Comparison of ENCODE assay signal across 8 cellular contexts in genomic region chr1:37486680-37487618, GRCh38. TPM values are rescaled to one million over a fixed set of nuclear protein-coding genes. Genes with fewer than 3 reads are reported as not detected.
DNase-seq lines count a peak whose midpoint lies in the region; ATAC-seq and TF ChIP-seq lines count a peak whose summit lies in the region.

No MANE protein-coding gene starts in this region.

- no peaks in the 10 kb centered on the region for H3K9me3 ChIP-seq in lower lobe of right lung

- peaks cover 44% of the 10 kb centered on the region for H3K4me1 ChIP-seq in lower lobe of right lung

- TF ChIP-seq CTCF in lower lobe of right lung (IDR thresholded peaks at IDR 0.05), result peak; percentile 99

- H3K36me3 ChIP-seq in lower lobe of right lung, result peaks cover 56% of the 10 kb centered on the region

- no peak overlapping the region for H3K4me3 ChIP-seq in lower lobe of right lung

- intact Hi-C loops in lower lobe of right lung (cut with DNase I), result no loop called here

- no peaks in the 10 kb centered on the region for H3K27me3 ChIP-seq in lower lobe of right lung (ENCODE audit: low read depth)

- peak overlapping the region; percentile 77 for H3K27ac ChIP-seq in lower lobe of right lung

- ATAC-seq in GM18498 (IDR thresholded peaks at IDR 0.05; ENCODE audit: unreplicated experiment) (peak; percentile 48), lower lobe of right lung (peak; percentile 82 to 88), HG03442 (IDR thresholded peaks at IDR 0.05; ENCODE audit: unreplicated experiment) (no peak)

- DNase-seq in AG08395 (ENCODE audit: low spot score) (peak; percentile 87), NCI-H460 (ENCODE audit: extremely low read depth, low read depth) (peak; percentile 76), dermis microvascular lymphatic vessel endothelial cell (ENCODE audit: low read depth in 2 of 2) (peak; percentile 34 to 68), lower lobe of right lung (peak; percentile 84)
- DNase-seq in activated CD4-positive, alpha-beta T cell treated with anti-CD3 and anti-CD28 coated beads, Interleukin-2, amount 50 U/mL, for 24 hours (ENCODE audit: low read depth in 1 of 2, low spot score in 1 of 2), result peak; percentile 69
- DNase-seq in stimulated activated CD8-positive, alpha-beta memory T cell treated with anti-CD3 and anti-CD28 coated beads, Interleukin-12 subunit alpha, Interleukin-12 subunit beta, amount 100 ng/mL, for 1 hour (ENCODE audit: low read depth), result peak; percentile 66

RNA-seq across cellular contexts. Expression of gene ZC3H12A, which starts 12.6 kb away (rescaled TPM):
- total RNA-seq in NCI-H460 (2014; rRNA removed; shearing (Covaris generic)), result 12.3 and 12.9 TPM in 2 replicates
- polyA plus RNA-seq in NCI-H460 (2014; cell fraction: nucleus; rRNA removed), result 48.0 and 65.8 TPM in 2 replicates
- total RNA-seq in dermis microvascular lymphatic vessel endothelial cell (1.9 and 2.3 TPM in 2 replicates), lower lobe of right lung (12.8 TPM)

RNA-seq across cellular contexts. Expression of gene MEAF6, which starts 27.6 kb away (rescaled TPM):
- 82.0 and 95.0 TPM in 2 replicates for total RNA-seq in NCI-H460 (2014; rRNA removed; shearing (Covaris generic))
- polyA plus RNA-seq in NCI-H460 (2014; cell fraction: nucleus; rRNA removed), result 61.6 and 63.6 TPM in 2 replicates
- total RNA-seq in dermis microvascular lymphatic vessel endothelial cell (34.1 and 39.4 TPM in 2 replicates), lower lobe of right lung (59.5 TPM)
